Comparison of ENCODE assay signal across 7 cellular contexts in genomic region chr7:123505221-123505620, GRCh38. TPM values are rescaled to one million over a fixed set of nuclear protein-coding genes. Genes with fewer than 3 reads are reported as not detected.
"Had no signal": no experiment of that assay in that cellular context is flagged by ENCODE, and none has a peak within 500 bp of the region (broad histone marks: within the 10 kb centered on the region; RNA-seq: fewer than 3 reads in every experiment).

No MANE protein-coding gene starts in this region.

- H3K27ac ChIP-seq: GM23248 had no signal

- H3K36me3 ChIP-seq: HAP-1 had no signal

- H3K9me3 ChIP-seq: HAP-1 had no signal

- H3K9ac ChIP-seq: GM23248 had no signal

- ATAC-seq: HCT116 had no signal

- DNase-seq: GM23248, GOT3, H7, KG1 had no signal

- H3K4me3 ChIP-seq: GM23248, HAP-1 had no signal

- H2AFZ ChIP-seq: GM23248 had no signal

RNA-seq across cellular contexts. Expression of gene IQUB, which starts 29.2 kb away (rescaled TPM):
- total RNA-seq: GM23248 had no signal
- polyA plus RNA-seq: IgD-negative memory B cell had no signal
